ENCODE assay signal across 27 cellular contexts in genomic region chr13:25722893-25723292, GRCh38.
"Had no signal": no experiment of that assay in that cellular context is flagged by ENCODE, and none has a peak within 500 bp of the region (broad histone marks: within the 10 kb centered on the region; RNA-seq: fewer than 3 reads in every experiment).

No MANE protein-coding gene starts in this region.

- DNase-seq: activated CD4-positive, alpha-beta memory T cell treated with anti-CD3 and anti-CD28 coated beads for 36 hours; activated CD4-positive, alpha-beta T cell treated with anti-CD3 and anti-CD28 coated beads for 36 hours; activated CD4-positive, alpha-beta T cell treated with anti-CD3 and anti-CD28 coated beads, Interleukin-2, amount 10 ng/mL, durations not matched to agents 24 days and 14 days; activated CD4-positive, CD25-positive, alpha-beta regulatory T cell; activated CD4-positive, CD25-positive, alpha-beta regulatory T cell treated with anti-CD3 and anti-CD28 coated beads, Interleukin-2, amount 50 U/mL, for 72 hours; activated CD8-positive, alpha-beta memory T cell treated with anti-CD3 and anti-CD28 coated beads, Interleukin-2, amount 10 ng/mL, durations not matched to agents 7 days and 5 days; activated CD8-positive, alpha-beta memory T cell treated with anti-CD3 and anti-CD28 coated beads, Interleukin-2, amount 50 U/mL, for 4 hours; activated CD8-positive, alpha-beta T cell treated with anti-CD3 and anti-CD28 coated beads, Interleukin-2, amount 10 ng/mL, durations not matched to agents 7 days and 5 days; activated effector memory CD4-positive, alpha-beta T cell treated with anti-CD3 and anti-CD28 coated beads, Interleukin-2, amount 50 U/mL, for 16 hours; activated naive CD4-positive, alpha-beta T cell treated with anti-CD3 and anti-CD28 coated beads for 36 hours; activated naive CD8-positive, alpha-beta T cell treated with anti-CD3 and anti-CD28 coated beads for 36 hours; activated naive CD8-positive, alpha-beta T cell treated with anti-CD3 and anti-CD28 coated beads, Interleukin-2, amount 50 U/mL, for 24 hours; activated T-cell treated with anti-CD3 and anti-CD28 coated beads, Interleukin-2, amount 50 U/mL, for 1 hour; activated T-cell treated with anti-CD3 and anti-CD28 coated beads, Interleukin-2, amount 50 U/mL, for 48 hours; adrenal gland; amygdala; aorta; body of pancreas; caudate nucleus; cortex of kidney; dermis blood vessel endothelial cell; effector CD4-positive, alpha-beta T cell; effector memory CD8-positive, alpha-beta T cell; foreskin keratinocyte; gastrocnemius medialis; glutamatergic neuron; heart left ventricle had no signal

- ATAC-seq: activated CD4-positive, alpha-beta T cell treated with anti-CD3 and anti-CD28 coated beads for 36 hours; activated CD8-positive, alpha-beta memory T cell treated with anti-CD3 and anti-CD28 coated beads, Interleukin-2, amount 10 ng/mL, durations not matched to agents 7 days and 5 days; activated CD8-positive, alpha-beta T cell treated with anti-CD3 and anti-CD28 coated beads, Interleukin-2, amount 10 ng/mL, durations not matched to agents 7 days and 5 days; activated naive CD8-positive, alpha-beta T cell treated with anti-CD3 and anti-CD28 coated beads, Interleukin-2, amount 50 U/mL, for 24 hours; body of pancreas; effector memory CD8-positive, alpha-beta T cell; foreskin keratinocyte; gastrocnemius medialis; heart left ventricle had no signal
